ENCODE assay signal across 10 cellular contexts in genomic region chr4:157128395-157128794, GRCh38. TPM values are rescaled to one million over a fixed set of nuclear protein-coding genes. Genes with fewer than 3 reads are reported as not detected.
DNase-seq lines count a peak whose midpoint lies in the region; ATAC-seq and TF ChIP-seq lines count a peak whose summit lies in the region.
"Had no signal": no experiment of that assay in that cellular context is flagged by ENCODE, and none has a peak within 500 bp of the region (broad histone marks: within the 10 kb centered on the region; RNA-seq: fewer than 3 reads in every experiment).

No MANE protein-coding gene starts in this region.

- TF ChIP-seq POLR2A in right lobe of liver (IDR thresholded peaks at IDR 0.05) = no peak

- H3K9ac ChIP-seq in MM.1S (ENCODE audit: low read length) = no peak overlapping the region

- H3K4me1 ChIP-seq in MM.1S (ENCODE audit: low read length) (no peaks in the 10 kb centered on the region), right lobe of liver (no peaks in the 10 kb centered on the region)

- no peak overlapping the region for H2AFZ ChIP-seq in MM.1S (ENCODE audit: low read length)

- no peak overlapping the region for H3K4me2 ChIP-seq in MM.1S (ENCODE audit: low read depth, low read length)

- in situ Hi-C loops in Caki2 (cut with HindIII; ENCODE audit: low pct_unique_long_range_greater_than_20kb, low sequenced_read_pairs) = no loop called here
- in situ Hi-C loops in astrocyte of the spinal cord (cut with HindIII; ENCODE audit: low sequenced_read_pairs) = no loop called here

- no peak overlapping the region for H3K4me3 ChIP-seq in MM.1S (ENCODE audit: low read length)
- H3K4me3 ChIP-seq in astrocyte of the spinal cord (ENCODE audit: low read depth, low read length) = no peak overlapping the region
- no peak overlapping the region for H3K4me3 ChIP-seq in right lobe of liver

- peak; percentile 20 for TF ChIP-seq CTCF in MM.1S (IDR thresholded peaks at IDR 0.05; ENCODE audit: low read length)
- TF ChIP-seq CTCF in astrocyte of the spinal cord (IDR thresholded peaks at IDR 0.05; ENCODE audit: low read depth, low read length) = peak; percentile 69
- TF ChIP-seq CTCF in right lobe of liver (IDR thresholded peaks at IDR 0.05) = peak; percentile 13 to 35 (median 34)

- no peaks in the 10 kb centered on the region for H3K79me2 ChIP-seq in MM.1S (ENCODE audit: low read length)

- intact Hi-C loops in right lobe of liver (cut with DNase I) = no loop called here

- no peaks in the 10 kb centered on the region for H3K9me3 ChIP-seq in MM.1S (replicated peaks; ENCODE audit: insufficient read depth, low read length)
- no peaks in the 10 kb centered on the region for H3K9me3 ChIP-seq in right lobe of liver

- H3F3A ChIP-seq in MM.1S (ENCODE audit: insufficient read depth, low read length) = no peaks in the 10 kb centered on the region

- H4K20me1 ChIP-seq in MM.1S (ENCODE audit: insufficient read depth, low read length) = no peaks in the 10 kb centered on the region

- H3K9me2 ChIP-seq in MM.1S (replicated peaks; ENCODE audit: insufficient read depth, low read length) = no peaks in the 10 kb centered on the region

- ATAC-seq in right lobe of liver = peak; percentile 37 to 58 (median 46)
- ATAC-seq in GM21737 (IDR thresholded peaks at IDR 0.05; ENCODE audit: unreplicated experiment) = no peak

- DNase-seq in Caki2 (ENCODE audit: low read depth) (peak; percentile 40), MM.1S (peak; percentile 11), astrocyte of the spinal cord (ENCODE audit: low read depth, low spot score) (peak; percentile 66), right lobe of liver (no peak), T1000 (lab: John Stamatoyannopoulos, UW) (no peak), COLO668 (lab: John Stamatoyannopoulos, UW; ENCODE audit: unreplicated experiment) (no peak)
- DNase-seq in activated naive CD4-positive, alpha-beta T cell treated with Interleukin-2 at 50 U/mL for 16 hours = no peak
- DNase-seq: cortex of kidney had no signal

- no peaks in the 10 kb centered on the region for H3K36me3 ChIP-seq in MM.1S (replicated peaks; ENCODE audit: insufficient read depth, low read length)
- H3K36me3 ChIP-seq in right lobe of liver = no peaks in the 10 kb centered on the region

- H3K27me3 ChIP-seq in MM.1S (replicated peaks; ENCODE audit: insufficient read depth, low read length) (no peaks in the 10 kb centered on the region), right lobe of liver (no peaks in the 10 kb centered on the region)

- no peak overlapping the region for H3K27ac ChIP-seq in MM.1S (ENCODE audit: low read length)
- H3K27ac ChIP-seq in right lobe of liver = no peak overlapping the region

RNA-seq across cellular contexts. Expression of gene GLRB, which starts 52.4 kb away (rescaled TPM):
- total RNA-seq in Caki2 (2014; rRNA removed; shearing (Covaris generic); ENCODE audit: low replicate concordance) = not detected in 2 replicates
- 1 to 10 TPM in 2 of 6 experiments, under 1 TPM in 4; 0.12 to 1.7 (median 0.36) TPM for total RNA-seq in right lobe of liver
- total RNA-seq: T-helper 1 cell treated with Interleukin-12 subunit alpha and Interleukin-12 subunit beta and Interleukin-4 antibody, amounts not matched to agents 30 ng/mL and 1 ng/mL, for 36 hours had no signal

Comparison
In these comparisons a context has a peak if more than half of its experiments do, and no peak if none do; other contexts are left out.
1. DNase-seq: peak in Caki2 (single experiment), MM.1S (single experiment) and astrocyte of the spinal cord (single experiment); none in right lobe of liver (0 of 3), activated naive CD4-positive, alpha-beta T cell treated with Interleukin-2 at 50 U/mL for 16 hours (single experiment), T1000 (single experiment) and COLO668 (single experiment).
2. Peak in every context shown above with its lines, with median percentiles within 50 percentile points of each other: CTCF ChIP-seq.